17 cellular contexts compared by ENCODE assay signal in genomic region chr3:78822741-78823140, GRCh38.
"Had no signal": no experiment of that assay in that cellular context is flagged by ENCODE, and none has a peak within 500 bp of the region (broad histone marks: within the 10 kb centered on the region; RNA-seq: fewer than 3 reads in every experiment).

No MANE protein-coding gene starts in this region.

- FAIRE-seq: pancreas had no signal

- H3K9me3 ChIP-seq: heart left ventricle, pancreas, right lobe of liver, suprapubic skin, thyroid gland, uterus had no signal

- H3K4me1 ChIP-seq: pancreas, right lobe of liver, uterus had no signal

- H3K36me3 ChIP-seq: heart left ventricle, left lung, pancreas, right lobe of liver, suprapubic skin, thyroid gland, uterus had no signal

- H3K27ac ChIP-seq: foreskin keratinocyte, left lung, pancreas, right lobe of liver, suprapubic skin, thyroid gland, uterus had no signal

- H3K27me3 ChIP-seq: foreskin keratinocyte, heart left ventricle, left lung, pancreas, right lobe of liver, suprapubic skin, thyroid gland, uterus had no signal

- H3K4me3 ChIP-seq: heart left ventricle, left lung, lung, pancreas, right lobe of liver, suprapubic skin, thyroid gland, uterus had no signal

- DNase-seq: foreskin keratinocyte; heart left ventricle; islet precursor cell; left lung; mesenchymal stem cell; naive B cell; occipital lobe; pancreas; right lobe of liver; stimulated activated CD4-positive, alpha-beta T cell treated with anti-CD3 and anti-CD28 coated beads, Interleukin-4, amount 100 ng/mL, for 1 hour; stimulated activated CD8-positive, alpha-beta memory T cell treated with anti-CD3 and anti-CD28 coated beads, Interleukin-4, amount 100 ng/mL, for 48 hours; stimulated activated naive CD8-positive, alpha-beta T cell treated with anti-CD3 and anti-CD28 coated beads, Interleukin-15, Interleukin-2, amounts not matched to agents 100 U/mL and 50 U/mL, for 24 hours; thyroid gland; uterus had no signal

- ATAC-seq: right lobe of liver; stimulated activated effector memory CD8-positive, alpha-beta T cell treated with anti-CD3 and anti-CD28 coated beads, Interleukin-12 subunit alpha, Interleukin-12 subunit beta, amount 100 ng/mL, for 72 hours; stimulated activated naive CD8-positive, alpha-beta T cell treated with anti-CD3 and anti-CD28 coated beads, Interleukin-15, Interleukin-2, amounts not matched to agents 100 U/mL and 50 U/mL, for 24 hours had no signal
